3 cellular contexts compared by ENCODE assay signal in genomic region chr20:10411673-10412072, GRCh38.
TF ChIP-seq lines count a peak whose summit lies in the region.

No MANE protein-coding gene starts in this region.

TF ChIP-seq in HepG2, 621 proteins besides CTCF, POLR2A, EP300 and RAD21 (continues in another document):
- TF ChIP-seq ZNF274 (CRISPR knock-in tag; IDR thresholded peaks at IDR 0.05) (no peak), NFAT5 (CRISPR knock-in tag; IDR thresholded peaks at IDR 0.05) (no peak), PRPF4 (IDR thresholded peaks at IDR 0.05; ENCODE audit: low read depth, low read length, poor library complexity, severe bottlenecking) (no peak), ZNF207 (IDR thresholded peaks at IDR 0.05; ENCODE audit: borderline replicate concordance) (no peak), MAFF (IDR thresholded peaks at IDR 0.05; ENCODE audit: low read depth, low read length) (peak; percentile 86), ZMYM3 (CRISPR knock-in tag; IDR thresholded peaks at IDR 0.05) (no peak), ZNF337 (CRISPR knock-in tag; IDR thresholded peaks at IDR 0.05; ENCODE audit: borderline replicate concordance, low read depth) (no peak), NONO (IDR thresholded peaks at IDR 0.05) (no peak), NONO (CRISPR knock-in tag; conservative IDR thresholded peaks at IDR 0.05) (no peak), POLR2AphosphoS5 (IDR thresholded peaks at IDR 0.05; ENCODE audit: low read depth, low read length) (peak; percentile 9; the same call in 1 of the 2 replicates), SP2 (CRISPR knock-in tag; IDR thresholded peaks at IDR 0.05) (no peak), CREM (IDR thresholded peaks at IDR 0.05) (no peak), CREM (CRISPR knock-in tag; IDR thresholded peaks at IDR 0.05) (no peak), GATA4 (IDR thresholded peaks at IDR 0.05; ENCODE audit: borderline replicate concordance, low read depth) (no peak), HNF4A (CRISPR knock-in tag; IDR thresholded peaks at IDR 0.05) (no peak), MAFK (conservative IDR thresholded peaks at IDR 0.05 in 1 of 2, IDR thresholded peaks at IDR 0.05 in 1 of 2; ENCODE audit: low read length in 2 of 2) (peak; percentile 83 to 92), THAP8 (CRISPR knock-in tag; IDR thresholded peaks at IDR 0.05; ENCODE audit: borderline replicate concordance) (no peak), RNF2 (conservative IDR thresholded peaks at IDR 0.05; ENCODE audit: low read depth) (no peak), ZNF326 (CRISPR knock-in tag; IDR thresholded peaks at IDR 0.05; ENCODE audit: borderline replicate concordance) (no peak), ZNF484 (CRISPR knock-in tag; IDR thresholded peaks at IDR 0.05; ENCODE audit: borderline replicate concordance, low read depth) (no peak)

TF ChIP-seq in IMR-90, 13 proteins besides CTCF, POLR2A, EP300 and RAD21:
- no peak for TF ChIP-seq BHLHE40 (IDR thresholded peaks at IDR 0.05; ENCODE audit: low read depth, low read length)
- no peak for TF ChIP-seq CEBPB (IDR thresholded peaks at IDR 0.05; ENCODE audit: low read depth, low read length)
- no peak for TF ChIP-seq CHD1 (IDR thresholded peaks at IDR 0.05; ENCODE audit: low read depth, low read length)
- peak; percentile 48 for TF ChIP-seq MAFK (IDR thresholded peaks at IDR 0.05; ENCODE audit: low read depth, low read length)

TF ChIP-seq in K562, 482 proteins besides CTCF, POLR2A, EP300 and RAD21:
- no peak for TF ChIP-seq YBX1 (IDR thresholded peaks at IDR 0.05)
- TF ChIP-seq ZNF316 (IDR thresholded peaks at IDR 0.05) = peak; percentile 56
- peak; percentile 52; the same call in 1 of the 2 replicates for TF ChIP-seq C11orf30 (IDR thresholded peaks at IDR 0.05; ENCODE audit: low read depth)
- TF ChIP-seq MAFG (tag; conservative IDR thresholded peaks at IDR 0.05) = 0 out of 2 replicates have a peak, but pooled peaks have one; percentile 12
